1 cellular context compared by ENCODE assay signal in genomic region chr22:50562523-50563409, GRCh38.
TF ChIP-seq lines count a peak whose summit lies in the region.

A gene with protein sequence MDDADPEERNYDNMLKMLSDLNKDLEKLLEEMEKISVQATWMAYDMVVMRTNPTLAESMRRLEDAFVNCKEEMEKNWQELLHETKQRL (minus strand): TSS chr22:50562919. CDS start chr22:50556405, 6,514 bp downstream.

TF ChIP-seq in HepG2, 621 proteins besides CTCF, POLR2A, EP300 and RAD21 (continued from another document and continues in another):
- no peak for TF ChIP-seq LBX2 (CRISPR knock-in tag; IDR thresholded peaks at IDR 0.05; ENCODE audit: borderline replicate concordance)
- peak; percentile 35 for TF ChIP-seq PAXIP1 (CRISPR knock-in tag; conservative IDR thresholded peaks at IDR 0.05)
- no peak for TF ChIP-seq ZNF781 (CRISPR knock-in tag; IDR thresholded peaks at IDR 0.05; ENCODE audit: borderline replicate concordance, not compliant biosample characterization)
- TF ChIP-seq ZNF33B (CRISPR knock-in tag; IDR thresholded peaks at IDR 0.05) = 0 out of 2 replicates have a peak, but pooled peaks have one; percentile 50
- no peak for TF ChIP-seq IKZF1 (IDR thresholded peaks at IDR 0.05)
- TF ChIP-seq KDM3A (CRISPR knock-in tag; IDR thresholded peaks at IDR 0.05; ENCODE audit: low read depth) = no peak
- TF ChIP-seq ZNF136 (CRISPR knock-in tag; IDR thresholded peaks at IDR 0.05; ENCODE audit: low read depth) = peak; percentile 88; the same call in 1 of the 2 replicates
- 0 out of 2 replicates have a peak, but pooled peaks have one; percentile 28 for TF ChIP-seq ZSCAN21 (CRISPR knock-in tag; IDR thresholded peaks at IDR 0.05; ENCODE audit: borderline replicate concordance)
- TF ChIP-seq TFDP2 (CRISPR knock-in tag; IDR thresholded peaks at IDR 0.05) = peak; percentile 54
- TF ChIP-seq MLLT10 (CRISPR knock-in tag; IDR thresholded peaks at IDR 0.05) = no peak
- no peak for TF ChIP-seq ZNF260 (CRISPR knock-in tag; IDR thresholded peaks at IDR 0.05; ENCODE audit: borderline replicate concordance, low read depth)
- TF ChIP-seq ZEB1 (IDR thresholded peaks at IDR 0.05; ENCODE audit: insufficient replicate concordance, low read depth) = peak; percentile 33
- peak; percentile 67 for TF ChIP-seq ZMYM4 (CRISPR knock-in tag; IDR thresholded peaks at IDR 0.05)
- TF ChIP-seq MED8 (CRISPR knock-in tag; IDR thresholded peaks at IDR 0.05; ENCODE audit: insufficient replicate concordance) = no peak
- no peak for TF ChIP-seq ZNF720 (CRISPR knock-in tag; IDR thresholded peaks at IDR 0.05)
- TF ChIP-seq TGIF2 (CRISPR knock-in tag; IDR thresholded peaks at IDR 0.05) = 0 out of 2 replicates have a peak, but pooled peaks have one; percentile 53
- TF ChIP-seq POLR2G (IDR thresholded peaks at IDR 0.05; ENCODE audit: low read depth, low read length) = peak; percentile 74
- peak; percentile 21; the same call in 1 of the 2 replicates for TF ChIP-seq FOXA3 (CRISPR knock-in tag; IDR thresholded peaks at IDR 0.05)
- no peak for TF ChIP-seq SALL2 (CRISPR knock-in tag; IDR thresholded peaks at IDR 0.05)
- TF ChIP-seq, protein P1, sequence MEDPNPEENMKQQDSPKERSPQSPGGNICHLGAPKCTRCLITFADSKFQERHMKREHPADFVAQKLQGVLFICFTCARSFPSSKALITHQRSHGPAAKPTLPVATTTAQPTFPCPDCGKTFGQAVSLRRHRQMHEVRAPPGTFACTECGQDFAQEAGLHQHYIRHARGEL (CRISPR knock-in tag; IDR thresholded peaks at IDR 0.05) = no peak
- peak; percentile 37; the same call in 1 of the 2 replicates for TF ChIP-seq BCL6 (CRISPR knock-in tag; IDR thresholded peaks at IDR 0.05)
- TF ChIP-seq MED1 (CRISPR knock-in tag; IDR thresholded peaks at IDR 0.05) = peak; percentile 49; the same call in 1 of the 2 replicates
- peak; percentile 26; the same call in 1 of the 2 replicates for TF ChIP-seq ZZZ3 (CRISPR knock-in tag; IDR thresholded peaks at IDR 0.05; ENCODE audit: borderline replicate concordance)
- no peak for TF ChIP-seq ZNF569 (CRISPR knock-in tag; IDR thresholded peaks at IDR 0.05; ENCODE audit: borderline replicate concordance)
- no peak for TF ChIP-seq ZNF674 (CRISPR knock-in tag; IDR thresholded peaks at IDR 0.05; ENCODE audit: low read depth)
- peak; percentile 85; the same call in 1 of the 2 replicates for TF ChIP-seq ZNF598 (CRISPR knock-in tag; IDR thresholded peaks at IDR 0.05; ENCODE audit: borderline replicate concordance)
- TF ChIP-seq MEIS2 (CRISPR knock-in tag; IDR thresholded peaks at IDR 0.05) = no peak
- TF ChIP-seq, protein P2, sequence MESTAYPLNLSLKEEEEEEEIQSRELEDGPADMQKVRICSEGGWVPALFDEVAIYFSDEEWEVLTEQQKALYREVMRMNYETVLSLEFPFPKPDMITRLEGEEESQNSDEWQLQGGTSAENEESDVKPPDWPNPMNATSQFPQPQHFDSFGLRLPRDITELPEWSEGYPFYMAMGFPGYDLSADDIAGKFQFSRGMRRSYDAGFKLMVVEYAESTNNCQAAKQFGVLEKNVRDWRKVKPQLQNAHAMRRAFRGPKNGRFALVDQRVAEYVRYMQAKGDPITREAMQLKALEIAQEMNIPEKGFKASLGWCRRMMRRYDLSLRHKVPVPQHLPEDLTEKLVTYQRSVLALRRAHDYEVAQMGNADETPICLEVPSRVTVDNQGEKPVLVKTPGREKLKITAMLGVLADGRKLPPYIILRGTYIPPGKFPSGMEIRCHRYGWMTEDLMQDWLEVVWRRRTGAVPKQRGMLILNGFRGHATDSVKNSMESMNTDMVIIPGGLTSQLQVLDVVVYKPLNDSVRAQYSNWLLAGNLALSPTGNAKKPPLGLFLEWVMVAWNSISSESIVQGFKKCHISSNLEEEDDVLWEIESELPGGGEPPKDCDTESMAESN (CRISPR knock-in tag; conservative IDR thresholded peaks at IDR 0.05) = peak; percentile 81
- TF ChIP-seq DMAP1 (CRISPR knock-in tag; IDR thresholded peaks at IDR 0.05) = peak; percentile 38; the same call in 1 of the 2 replicates
- TF ChIP-seq ZNF282 (IDR thresholded peaks at IDR 0.05; ENCODE audit: partially characterized antibody) = no peak
- TF ChIP-seq ZFP36L1 (CRISPR knock-in tag; IDR thresholded peaks at IDR 0.05) = no peak
- TF ChIP-seq, protein P3, sequence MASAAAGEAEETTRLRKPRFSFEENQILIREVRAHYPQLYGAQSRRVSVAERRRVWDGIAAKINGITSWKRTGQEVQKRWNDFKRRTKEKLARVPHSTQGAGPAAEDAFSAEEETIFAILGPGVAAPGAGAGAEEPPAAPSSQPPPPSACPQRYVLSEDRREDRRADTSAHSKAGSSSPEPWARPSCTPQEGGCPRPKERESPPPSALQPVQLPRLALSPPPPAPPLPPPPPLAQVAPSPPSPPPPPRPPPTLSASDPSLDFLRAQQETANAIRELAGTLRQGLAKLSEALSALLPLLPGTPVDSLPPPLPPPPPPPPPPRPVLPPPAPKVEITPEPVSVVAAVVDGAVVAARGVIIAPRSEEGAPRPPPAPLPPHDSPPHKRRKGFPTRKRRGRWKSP (CRISPR knock-in tag; IDR thresholded peaks at IDR 0.05) = 0 out of 2 replicates have a peak, but pooled peaks have one; percentile 13
- TF ChIP-seq ZNF160 (CRISPR knock-in tag; IDR thresholded peaks at IDR 0.05) = no peak
- peak; percentile 70 for TF ChIP-seq STAG1 (CRISPR knock-in tag; IDR thresholded peaks at IDR 0.05)
- TF ChIP-seq ZNF264 (CRISPR knock-in tag; IDR thresholded peaks at IDR 0.05) = no peak
- TF ChIP-seq ZBTB21 (CRISPR knock-in tag; IDR thresholded peaks at IDR 0.05) = no peak
- no peak for TF ChIP-seq PRDM4 (CRISPR knock-in tag; IDR thresholded peaks at IDR 0.05; ENCODE audit: borderline replicate concordance)
- TF ChIP-seq SP140L (CRISPR knock-in tag; IDR thresholded peaks at IDR 0.05; ENCODE audit: borderline replicate concordance) = no peak
- TF ChIP-seq, protein P4, sequence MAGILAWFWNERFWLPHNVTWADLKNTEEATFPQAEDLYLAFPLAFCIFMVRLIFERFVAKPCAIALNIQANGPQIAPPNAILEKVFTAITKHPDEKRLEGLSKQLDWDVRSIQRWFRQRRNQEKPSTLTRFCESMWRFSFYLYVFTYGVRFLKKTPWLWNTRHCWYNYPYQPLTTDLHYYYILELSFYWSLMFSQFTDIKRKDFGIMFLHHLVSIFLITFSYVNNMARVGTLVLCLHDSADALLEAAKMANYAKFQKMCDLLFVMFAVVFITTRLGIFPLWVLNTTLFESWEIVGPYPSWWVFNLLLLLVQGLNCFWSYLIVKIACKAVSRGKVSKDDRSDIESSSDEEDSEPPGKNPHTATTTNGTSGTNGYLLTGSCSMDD (CRISPR knock-in tag; IDR thresholded peaks at IDR 0.05) = no peak
- TF ChIP-seq NFYC (CRISPR knock-in tag; IDR thresholded peaks at IDR 0.05) = peak; percentile 80
- no peak for TF ChIP-seq TEAD2 (CRISPR knock-in tag; IDR thresholded peaks at IDR 0.05)
- TF ChIP-seq ZNF446 (CRISPR knock-in tag; IDR thresholded peaks at IDR 0.05) = no peak
- TF ChIP-seq ZBTB8A (CRISPR knock-in tag; IDR thresholded peaks at IDR 0.05; ENCODE audit: borderline replicate concordance, low read depth) = no peak
- peak; percentile 83; the same call in 1 of the 2 replicates for TF ChIP-seq HINFP (CRISPR knock-in tag; IDR thresholded peaks at IDR 0.05; ENCODE audit: low read depth)
- TF ChIP-seq TAF1 (CRISPR knock-in tag; IDR thresholded peaks at IDR 0.05) = peak; percentile 63
- TF ChIP-seq, protein P5, sequence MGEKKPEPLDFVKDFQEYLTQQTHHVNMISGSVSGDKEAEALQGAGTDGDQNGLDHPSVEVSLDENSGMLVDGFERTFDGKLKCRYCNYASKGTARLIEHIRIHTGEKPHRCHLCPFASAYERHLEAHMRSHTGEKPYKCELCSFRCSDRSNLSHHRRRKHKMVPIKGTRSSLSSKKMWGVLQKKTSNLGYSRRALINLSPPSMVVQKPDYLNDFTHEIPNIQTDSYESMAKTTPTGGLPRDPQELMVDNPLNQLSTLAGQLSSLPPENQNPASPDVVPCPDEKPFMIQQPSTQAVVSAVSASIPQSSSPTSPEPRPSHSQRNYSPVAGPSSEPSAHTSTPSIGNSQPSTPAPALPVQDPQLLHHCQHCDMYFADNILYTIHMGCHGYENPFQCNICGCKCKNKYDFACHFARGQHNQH (CRISPR knock-in tag; IDR thresholded peaks at IDR 0.05) = peak; percentile 36
- no peak for TF ChIP-seq ZNF644 (CRISPR knock-in tag; IDR thresholded peaks at IDR 0.05; ENCODE audit: low read depth)
- 0 out of 2 replicates have a peak, but pooled peaks have one; percentile 10 for TF ChIP-seq ZNF12 (CRISPR knock-in tag; IDR thresholded peaks at IDR 0.05)
- 0 out of 2 replicates have a peak, but pooled peaks have one; percentile 40 for TF ChIP-seq IRF1 (CRISPR knock-in tag; IDR thresholded peaks at IDR 0.05; ENCODE audit: low read depth)
- TF ChIP-seq DDIT3 (CRISPR knock-in tag; IDR thresholded peaks at IDR 0.05) = no peak
